Comparison of ENCODE assay signal across 22 cellular contexts in genomic region chr17:44451016-44451415, GRCh38.
"Had no signal": no experiment of that assay in that cellular context is flagged by ENCODE, and none has a peak within 500 bp of the region (broad histone marks: within the 10 kb centered on the region; RNA-seq: fewer than 3 reads in every experiment).

No MANE protein-coding gene starts in this region.

- H3K27me3 ChIP-seq: Peyer's patch, SJSA1 had no signal

- H3K27ac ChIP-seq: Peyer's patch, SJSA1 had no signal

- DNase-seq: activated B cell treated with CpG ODN at 0.5 μM for 24 hours; activated CD4-positive, alpha-beta T cell treated with anti-CD3 and anti-CD28 coated beads for 1 hour; activated CD4-positive, alpha-beta T cell treated with anti-CD3 and anti-CD28 coated beads, Interleukin-2, amount 50 U/mL, for 48 hours; activated gamma-delta T cell; activated naive CD4-positive, alpha-beta T cell treated with anti-CD3 and anti-CD28 coated beads for 36 hours; activated T-cell treated with anti-CD3 and anti-CD28 coated beads, Interleukin-2, amount 50 U/mL, for 4 hours; amygdala; caudate nucleus; MM.1S; NCI-H1105 treated with DMSO at 0.1 percent for 48 hours; NCI-H146; NCI-H187 treated with DMSO at 0.1 percent for 48 hours; NCI-H2171; NCI-H226; NCI-H510A; NCI-H69; Peyer's patch; SHP77; SW 1271 had no signal

- H3K9me3 ChIP-seq: Peyer's patch, SJSA1 had no signal

- FAIRE-seq: astrocyte had no signal

- H3K4me3 ChIP-seq: Peyer's patch, SJSA1 had no signal

- ATAC-seq: activated T-cell treated with anti-CD3 and anti-CD28 coated beads, Interleukin-2, amount 50 U/mL, for 4 hours; SK-N-SH treated with all-trans-retinoic acid at 6 μM for 48 hours had no signal

- H3K4me1 ChIP-seq: Peyer's patch, SJSA1 had no signal
